Comparison of ENCODE assay signal across 8 cellular contexts in the genomic region with DNA sequence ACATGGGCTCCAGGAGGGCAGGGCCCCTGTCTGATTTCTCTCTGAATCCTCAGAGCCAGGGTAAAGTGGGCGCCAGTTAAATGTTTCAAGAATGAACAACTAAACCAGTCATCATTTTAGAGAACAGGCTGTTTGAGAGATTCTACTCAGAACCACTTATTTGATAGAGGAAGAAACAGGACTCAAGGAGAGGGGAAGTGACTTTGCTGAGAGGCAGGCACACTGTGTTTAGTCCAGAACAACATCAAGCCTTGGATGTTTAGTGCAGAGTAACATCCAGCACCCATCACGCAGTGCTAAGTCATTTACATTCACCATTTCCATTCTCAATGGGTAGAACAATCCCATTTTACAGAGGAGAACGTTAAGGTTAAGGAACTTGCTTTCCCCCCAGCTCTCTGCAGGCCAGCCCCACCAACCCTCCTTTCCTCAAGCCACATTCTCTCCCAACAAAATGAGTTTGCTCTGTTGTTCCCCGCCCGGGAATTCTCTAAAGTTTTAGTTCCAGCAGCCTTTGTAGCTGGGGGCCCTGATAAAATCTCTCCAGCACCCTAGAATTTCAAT. TPM values are rescaled to one million over a fixed set of nuclear protein-coding genes. Genes with fewer than 3 reads are reported as not detected.
DNase-seq lines count a peak whose midpoint lies in the region; ATAC-seq and TF ChIP-seq lines count a peak whose summit lies in the region.

No MANE protein-coding gene starts in this region.

- H3K4me3 ChIP-seq in left ventricle myocardium inferior (peak overlapping the region; percentile 77), mucosa of rectum (ENCODE audit: low read length in 2 of 2) (peak overlapping the region; percentile 77 to 80), upper lobe of left lung (peak overlapping the region in 3 of 4 donors; percentile 68 to 94 (median 91))

- H3K4me1 Mint-ChIP-seq in activated naive CD8-positive, alpha-beta T cell treated with anti-CD3 and anti-CD28 coated beads, Interleukin-2, amount 10 ng/mL, durations not matched to agents 7 days and 5 days = peaks cover 4% of the 10 kb centered on the region

- no peaks in the 10 kb centered on the region for H3K9me3 Mint-ChIP-seq in activated naive CD8-positive, alpha-beta T cell treated with anti-CD3 and anti-CD28 coated beads, Interleukin-2, amount 10 ng/mL, durations not matched to agents 7 days and 5 days

- POLR2A ChIA-PET in activated naive CD8-positive, alpha-beta T cell treated with anti-CD3 and anti-CD28 coated beads, Interleukin-2, amount 10 ng/mL, durations not matched to agents 7 days and 5 days (lab: Charles Lee) = no interaction called here

- no peaks in the 10 kb centered on the region for H3K27me3 ChIP-seq in left ventricle myocardium inferior (ENCODE audit: low read depth)
- no peaks in the 10 kb centered on the region for H3K27me3 ChIP-seq in mucosa of rectum (ENCODE audit: control insufficient read depth in 2 of 2, insufficient read depth in 2 of 2, low read length in 2 of 2)
- no peaks in the 10 kb centered on the region for H3K27me3 ChIP-seq in upper lobe of left lung

- no peak overlapping the region for H3K27ac Mint-ChIP-seq in activated naive CD8-positive, alpha-beta T cell treated with anti-CD3 and anti-CD28 coated beads, Interleukin-2, amount 10 ng/mL, durations not matched to agents 7 days and 5 days

- no peak for TF ChIP-seq CTCF in left ventricle myocardium inferior (IDR thresholded peaks at IDR 0.05; ENCODE audit: borderline replicate concordance)
- TF ChIP-seq CTCF in upper lobe of left lung (IDR thresholded peaks at IDR 0.05) = no peak

- TF ChIP-seq POLR2A in upper lobe of left lung (IDR thresholded peaks at IDR 0.05) = no peak

- H3K27ac ChIP-seq in left ventricle myocardium inferior (replicated peaks) = no peak overlapping the region
- no peak overlapping the region for H3K27ac ChIP-seq in mucosa of rectum (ENCODE audit: low read depth in 2 of 2, low read length in 2 of 2)
- H3K27ac ChIP-seq in upper lobe of left lung = no peak overlapping the region

- ATAC-seq in left cardiac atrium = no peak
- no peak for ATAC-seq in activated naive CD8-positive, alpha-beta T cell treated with anti-CD3 and anti-CD28 coated beads, Interleukin-2, amount 10 ng/mL, durations not matched to agents 7 days and 5 days (ENCODE audit: low read depth)
- ATAC-seq in upper lobe of left lung (ENCODE audit: low FRiP score in 2 of 2) = no peak

- H3K9me3 ChIP-seq in left ventricle myocardium inferior (replicated peaks) (no peaks in the 10 kb centered on the region), mucosa of rectum (ENCODE audit: control insufficient read depth in 2 of 2, low read length in 2 of 2) (no peaks in the 10 kb centered on the region), upper lobe of left lung (no peaks in the 10 kb centered on the region)

- intact Hi-C loops in left ventricle myocardium inferior (cut with micrococcal nuclease) (no loop called here), left cardiac atrium (cut with DNase I) (no loop called here)

- peaks cover 2% of the 10 kb centered on the region for H3K27me3 Mint-ChIP-seq in activated naive CD8-positive, alpha-beta T cell treated with anti-CD3 and anti-CD28 coated beads, Interleukin-2, amount 10 ng/mL, durations not matched to agents 7 days and 5 days

- H3K36me3 Mint-ChIP-seq in activated naive CD8-positive, alpha-beta T cell treated with anti-CD3 and anti-CD28 coated beads, Interleukin-2, amount 10 ng/mL, durations not matched to agents 7 days and 5 days = no peaks in the 10 kb centered on the region

- no peaks in the 10 kb centered on the region for H3K36me3 ChIP-seq in left ventricle myocardium inferior
- no peaks in the 10 kb centered on the region for H3K36me3 ChIP-seq in mucosa of rectum (ENCODE audit: control insufficient read depth in 2 of 2, insufficient read depth in 2 of 2, low read length in 2 of 2)
- no peaks in the 10 kb centered on the region for H3K36me3 ChIP-seq in upper lobe of left lung

- 76 to 81% methylated on average over 5 of the region's 5 CpGs for WGBS in upper lobe of left lung, 2 donors

- H3K9ac ChIP-seq in mucosa of rectum (ENCODE audit: low read depth in 1 of 2, low read length in 2 of 2) = peak overlapping the region in 1 of 2 donors; percentile 66

- peak overlapping the region; percentile 75 for H3K4me3 Mint-ChIP-seq in activated naive CD8-positive, alpha-beta T cell treated with anti-CD3 and anti-CD28 coated beads, Interleukin-2, amount 10 ng/mL, durations not matched to agents 7 days and 5 days

- no peak for TF ChIP-seq EP300 in upper lobe of left lung (IDR thresholded peaks at IDR 0.05)

- DNase-seq in left ventricle myocardium inferior = no peak
- DNase-seq in left cardiac atrium = no peak
- no peak for DNase-seq in activated naive CD8-positive, alpha-beta T cell treated with anti-CD3 and anti-CD28 coated beads, Interleukin-2, amount 10 ng/mL, durations not matched to agents 7 days and 5 days
- no peak for DNase-seq in upper lobe of left lung
- no peak for DNase-seq in GOT3 (lab: John Stamatoyannopoulos, UW)
- DNase-seq in activated effector memory CD4-positive, alpha-beta T cell treated with anti-CD3 and anti-CD28 coated beads, Interleukin-2, amount 50 U/mL, for 16 hours = no peak
- no peak for DNase-seq in cerebellum (ENCODE audit: low spot score)

- H3K4me1 ChIP-seq in left ventricle myocardium inferior = peaks cover 15% of the 10 kb centered on the region
- H3K4me1 ChIP-seq in mucosa of rectum (ENCODE audit: control insufficient read depth in 2 of 2, insufficient read depth in 2 of 2, low read length in 2 of 2) = peaks cover 3 to 8% of the 10 kb centered on the region in 2 donors
- peaks cover 6 to 10% (median 8%) of the 10 kb centered on the region in 4 donors for H3K4me1 ChIP-seq in upper lobe of left lung

RNA-seq across cellular contexts. Expression of a gene that starts 1.1 kb away (rescaled TPM):
- total RNA-seq in left ventricle myocardium inferior (10.7 TPM), left cardiac atrium (10 to 100 TPM; 13.0 to 14.8 TPM), upper lobe of left lung (1 to 10 TPM; 3.3 to 8.4 (median 5.5) TPM), cerebellum (8.2 TPM)
- total RNA-seq in activated naive CD8-positive, alpha-beta T cell treated with anti-CD3 and anti-CD28 coated beads, Interleukin-2, amount 10 ng/mL, durations not matched to agents 7 days and 5 days = 1 to 10 TPM; 1.2 to 1.3 TPM
